In the genomic region with DNA sequence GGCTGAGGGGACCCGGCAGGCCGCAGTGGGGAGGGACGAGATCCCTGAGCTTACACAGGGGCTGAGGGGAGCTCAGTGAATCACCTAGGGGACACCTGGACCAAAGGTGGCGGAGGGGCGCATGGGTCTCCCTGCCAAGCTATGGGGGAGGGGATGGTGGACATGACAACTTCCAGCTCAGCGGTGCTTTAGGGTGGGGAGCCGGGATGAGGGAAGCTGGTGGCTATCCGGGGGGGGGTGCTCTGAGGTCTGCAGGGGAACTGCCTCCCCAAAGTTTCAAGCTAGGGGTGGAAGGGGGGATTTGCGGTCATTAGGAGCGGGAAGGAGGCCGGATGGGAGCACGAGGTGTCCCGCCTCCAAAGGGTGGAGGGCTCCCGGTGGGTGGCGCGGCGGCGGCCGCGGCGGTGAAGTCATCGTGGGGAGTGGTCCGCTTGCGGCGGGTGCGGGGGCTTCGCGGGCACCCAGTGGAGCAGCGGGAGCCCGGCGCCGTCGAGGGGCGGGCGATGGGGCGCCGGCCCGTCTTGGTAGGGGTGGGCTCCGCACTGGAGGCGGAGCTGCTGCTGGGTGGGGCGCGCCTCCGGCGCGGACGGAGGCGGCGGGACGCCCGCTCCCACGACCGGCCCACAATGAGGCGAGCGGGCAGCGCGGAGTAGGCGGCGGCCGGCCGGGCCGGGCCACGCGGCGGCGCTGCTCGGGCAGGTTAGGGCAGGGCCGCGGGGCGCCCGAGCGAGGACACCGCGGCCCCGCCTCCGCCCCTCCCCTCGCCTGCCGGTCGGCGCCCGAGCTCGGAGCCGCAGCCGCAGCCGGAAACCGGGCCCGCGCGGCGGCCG, we compare ENCODE assay signal across 8 cellular contexts. TPM values are rescaled to one million over a fixed set of nuclear protein-coding genes. Genes with fewer than 3 reads are reported as not detected.
DNase-seq lines count a peak whose midpoint lies in the region; ATAC-seq, FAIRE-seq and TF ChIP-seq lines count a peak whose summit lies in the region.

Gene MICALL1, plus strand, starts transcription at position 764 of the 830 bp plus-strand sequence. CDS start 126 bp downstream, outside the sequence.

- intact Hi-C loops in HCT116 (cut with micrococcal nuclease), result loop anchor here (1.0 kb wide), 1 partner anchor 29 kb away; no protein-coding TSS in a partner anchor

- TF ChIP-seq POLR2A in HCT116 (IDR thresholded peaks at IDR 0.05; ENCODE audit: borderline replicate concordance, extremely low read depth, insufficient read depth, insufficient read length), result no peak

- H3K4me1 ChIP-seq in HCT116 (ENCODE audit: control insufficient read depth in 1 of 2, insufficient read depth in 2 of 2, low read length in 2 of 2), result peaks cover 22 to 32% of the 10 kb centered on the region in 2 experiments

- H3K9me2 ChIP-seq in HCT116 (ENCODE audit: insufficient read depth), result no peaks in the 10 kb centered on the region

- no peak within 1 kb of the TSS for H2AFZ ChIP-seq in HCT116 (ENCODE audit: low read depth, low read length, poor library complexity, severe bottlenecking)

- ATAC-seq in HCT116, result peak; percentile 87

- H3K79me2 ChIP-seq in HCT116 (ENCODE audit: insufficient read depth, low read length), result peaks cover 26% of the 10 kb centered on the region

- no peaks in the 10 kb centered on the region for H4K20me1 ChIP-seq in HCT116 (ENCODE audit: insufficient read depth)

- FAIRE-seq in D721Med (lab: Jason Lieb, UNC), result no peak

- H3K4me3 ChIP-seq in GM12865 (ENCODE audit: low read depth, low read length), result peak within 1 kb of the TSS; percentile 79
- H3K4me3 ChIP-seq in HCT116 (replicated peaks in 1 of 2; ENCODE audit: low read depth in 1 of 2, low read length in 2 of 2), result peak within 1 kb of the TSS; percentile 62 to 86

- H3K9me3 ChIP-seq in HCT116 (ENCODE audit: control insufficient read depth in 1 of 2, insufficient read depth in 1 of 2, low read depth in 1 of 2, low read length in 2 of 2), result no peaks in the 10 kb centered on the region

- DNase-seq in GM12865 (ENCODE audit: low read depth) (peak; percentile 85), HCT116 (ENCODE audit: low read depth, low spot score) (no peak), NAMALWA (ENCODE audit: low spot score) (peak; percentile 67), left kidney (ENCODE audit: low read depth, low spot score) (peak; percentile 89), D721Med (ENCODE audit: insufficient read length, low spot score) (no peak)
- peak; percentile 18 for DNase-seq in activated CD4-positive, CD25-positive, alpha-beta regulatory T cell treated with anti-CD3 and anti-CD28 coated beads, Interleukin-2, amount 50 U/mL, for 16 hours (ENCODE audit: low read depth, low spot score)
- peak; percentile 66 to 76 for DNase-seq in stimulated activated CD4-positive, alpha-beta T cell treated with anti-CD3 and anti-CD28 coated beads, Interleukin-2, amount 100 ng/mL, for 24 hours

- RAD21 ChIA-PET in HCT116 (lab: Charles Lee; ENCODE audit: low non-redundant PET in 1 of 2, low total read pairs in 2 of 2, uncharacterized antibody in 2 of 2, unreplicated experiment in 2 of 2), result interaction anchor here in 1 of 2 experiments (0.6 to 0.8 kb wide), 3 partner anchors 13 to 144 kb away, joined by 3 to 4 read pairs (median 3); no protein-coding TSS in a partner anchor

- H3K9ac ChIP-seq in HCT116 (ENCODE audit: low read length), result peak within 1 kb of the TSS; percentile 82

- no peaks in the 10 kb centered on the region for H3K36me3 ChIP-seq in HCT116 (ENCODE audit: control insufficient read depth in 1 of 2, insufficient read depth in 2 of 2, low read length in 2 of 2)

- CTCF ChIA-PET in HCT116 (lab: Charles Lee), result interaction anchor here (1.3 to 1.5 kb wide), 2 partner anchors 9 to 12 kb away, joined by 4 to 6 read pairs; no protein-coding TSS in a partner anchor

- H3K27ac ChIP-seq in HCT116 (ENCODE audit: low read depth, low read length) (peak within 1 kb of the TSS; percentile 96), cingulate gyrus (ENCODE audit: low read depth, low read length) (peak within 1 kb of the TSS; percentile 71)

- peak within 1 kb of the TSS; percentile 99 for H3K4me2 ChIP-seq in HCT116 (ENCODE audit: low read length)

- TF ChIP-seq RAD21 in HCT116 (IDR thresholded peaks at IDR 0.05; ENCODE audit: low read depth), result no peak

- H3K27me3 ChIP-seq in HCT116 (ENCODE audit: insufficient read depth, low read length), result no peaks in the 10 kb centered on the region

- TF ChIP-seq CTCF in GM12865 (IDR thresholded peaks at IDR 0.05; ENCODE audit: insufficient read depth, low read depth, low read length, missing control alignments) (peak; percentile 36), HCT116 (IDR thresholded peaks at IDR 0.05 in 2 of 3, conservative IDR thresholded peaks at IDR 0.05 in 1 of 3; ENCODE audit: borderline replicate concordance in 1 of 3, insufficient read depth in 1 of 3, low read depth in 2 of 3, low read length in 2 of 3) (no peak), D721Med (IDR thresholded peaks at IDR 0.05; ENCODE audit: insufficient read depth, missing control alignments) (no peak)

- no TSS peak for BruUV-seq in HCT116 (replicated peaks; lab: Mats Ljungman, UMichigan)

- POLR2A ChIA-PET in HCT116 (lab: Charles Lee), result interaction anchor here (0.5 to 2.3 kb wide), 6 partner anchors 9 to 827 kb away, joined by 3 to 12 read pairs (median 6); partner anchors contain the start of gene ANKRD54

TF ChIP-seq in HCT116, 20 proteins besides CTCF, POLR2A, EP300 and RAD21:
- TF ChIP-seq SP1 (IDR thresholded peaks at IDR 0.05; ENCODE audit: low read depth) (no peak), SIN3A (IDR thresholded peaks at IDR 0.05; ENCODE audit: low read depth) (no peak), POLR2AphosphoS5 (IDR thresholded peaks at IDR 0.05; ENCODE audit: low read depth, low read length) (peak; percentile 63), CBX3 (IDR thresholded peaks at IDR 0.05; ENCODE audit: low read depth) (no peak), MAX (IDR thresholded peaks at IDR 0.05) (peak; percentile 29; the same call in 1 of the 2 replicates), TCF7L2 (IDR thresholded peaks at IDR 0.05; ENCODE audit: borderline replicate concordance, extremely low read depth, insufficient read depth, insufficient read length) (peak; percentile 5), JUND (IDR thresholded peaks at IDR 0.05) (no peak), CEBPB (IDR thresholded peaks at IDR 0.05; ENCODE audit: low read depth) (no peak), EZH2phosphoT487 (IDR thresholded peaks at IDR 0.05; ENCODE audit: borderline replicate concordance) (no peak)

RNA-seq across cellular contexts. Expression of gene MICALL1, which starts in this region (rescaled TPM):
- total RNA-seq in HCT116 (2021; ENCODE audit: unreplicated experiment), result 35.2 TPM
- polyA plus RNA-seq in HCT116 (2012), result 21.2 and 31.8 TPM in 2 replicates

Comparison
In these comparisons a context has a peak if more than half of its experiments do, and no peak if none do; other contexts are left out.
1. DNase-seq: peak in GM12865 (single experiment), NAMALWA (single experiment), activated CD4-positive, CD25-positive, alpha-beta regulatory T cell treated with anti-CD3 and anti-CD28 coated beads, Interleukin-2, amount 50 U/mL, for 16 hours (single experiment), left kidney (single experiment) and stimulated activated CD4-positive, alpha-beta T cell treated with anti-CD3 and anti-CD28 coated beads, Interleukin-2, amount 100 ng/mL, for 24 hours (2 of 2); none in HCT116 (single experiment) and D721Med (single experiment).